In genomic region chr6:50457351-50457750, GRCh38 we compare ENCODE assay signal across 35 cellular contexts.
"Had no signal": no experiment of that assay in that cellular context is flagged by ENCODE, and none has a peak within 500 bp of the region (broad histone marks: within the 10 kb centered on the region; RNA-seq: fewer than 3 reads in every experiment).

No MANE protein-coding gene starts in this region.

- DNase-seq: Karpas-422, Kasumi-1, MG63, MM.1S, MV-4-11, NCI-H1048, NCI-H1092, NCI-H1092 treated with DMSO at 0.1 percent for 48 hours, NCI-H1105, NCI-H1105 treated with DMSO at 0.1 percent for 48 hours, NCI-H1417, NCI-H1417 treated with DMSO at 0.1 percent for 48 hours, NCI-H1436, NCI-H1436 treated with DMSO at 0.1 percent for 48 hours, NCI-H146, NCI-H1694, NCI-H1694 treated with DMSO at 0.1 percent for 48 hours, NCI-H187, NCI-H187 treated with DMSO at 0.1 percent for 48 hours, NCI-H1930, NCI-H2029, NCI-H2029 treated with DMSO at 0.1 percent for 48 hours, NCI-H2081, NCI-H2081 treated with DMSO at 0.1 percent for 48 hours, NCI-H2107, NCI-H2171, NCI-H2171 treated with DMSO at 0.1 percent for 48 hours, NCI-H2227 treated with DMSO at 0.1 percent for 48 hours, NCI-H226, NCI-H345, NCI-H446, NCI-H446 treated with DMSO at 0.1 percent for 48 hours, NCI-H510A, NCI-H510A treated with DMSO at 0.1 percent for 48 hours, NCI-H524 had no signal

- H3K9me3 ChIP-seq: MG63 had no signal

- H3K27me3 ChIP-seq: MG63 had no signal

- H3K36me3 ChIP-seq: MG63 had no signal

- H3K4me3 ChIP-seq: MG63 had no signal
